Comparison of ENCODE assay signal across 20 cellular contexts in the genomic region with DNA sequence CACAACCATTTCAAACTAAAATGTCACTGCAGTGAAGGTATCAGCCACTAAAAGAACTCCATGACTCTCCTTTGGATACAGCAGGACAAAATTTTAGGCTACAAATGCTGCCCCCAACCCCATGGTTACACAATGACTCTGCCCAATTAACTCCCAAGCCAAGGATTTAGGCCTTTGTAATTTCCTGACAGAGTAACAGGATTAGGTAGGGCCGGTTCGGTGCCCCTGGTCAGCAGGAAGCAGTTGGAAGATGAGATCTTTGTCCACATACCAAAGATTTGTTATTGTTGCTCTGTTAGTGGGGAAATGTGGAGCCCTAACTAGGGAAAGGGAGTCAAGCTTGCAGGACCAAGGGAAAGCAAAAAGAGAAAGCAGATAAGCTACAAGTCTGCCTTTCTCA. TPM values are rescaled to one million over a fixed set of nuclear protein-coding genes. Genes with fewer than 3 reads are reported as not detected.
DNase-seq lines count a peak whose midpoint lies in the region; ATAC-seq and TF ChIP-seq lines count a peak whose summit lies in the region.
"Had no signal": no experiment of that assay in that cellular context is flagged by ENCODE, and none has a peak within 500 bp of the region (broad histone marks: within the 10 kb centered on the region; RNA-seq: fewer than 3 reads in every experiment).

No MANE protein-coding gene starts in this region.

- H3K4me3 ChIP-seq in cardiac muscle cell (no peak overlapping the region), right atrium auricular region (no peak overlapping the region), mesodermal cell (ENCODE audit: extremely low read depth, insufficient read depth, low read length, poor library complexity, severe bottlenecking) (no peak overlapping the region), smooth muscle cell (no peak overlapping the region)

- POLR2A ChIA-PET in activated CD4-positive, alpha-beta T cell treated with anti-CD3 and anti-CD28 coated beads for 36 hours (lab: Charles Lee): no interaction called here

- H2AFZ ChIP-seq in smooth muscle cell (ENCODE audit: low read depth): peak overlapping the region; percentile 54

- H3K9ac ChIP-seq in smooth muscle cell (ENCODE audit: low read depth): no peak overlapping the region

- intact Hi-C loops in activated CD4-positive, alpha-beta T cell treated with anti-CD3 and anti-CD28 coated beads for 36 hours (cut with DNase I, micrococcal nuclease): no loop called here

- H3K9me3 ChIP-seq in cardiac muscle cell (ENCODE audit: low read depth) (no peaks in the 10 kb centered on the region), right atrium auricular region (peaks cover 0 to under 1% of the 10 kb centered on the region in 2 donors), mesodermal cell (ENCODE audit: control insufficient read depth, low read length) (no peaks in the 10 kb centered on the region), smooth muscle cell (replicated peaks; ENCODE audit: low read depth) (no peaks in the 10 kb centered on the region)
- H3K9me3 ChIP-seq: BE2C had no signal

- ATAC-seq in GM18858 (IDR thresholded peaks at IDR 0.05; ENCODE audit: unreplicated experiment): no peak
- no peak for ATAC-seq in activated CD4-positive, alpha-beta T cell treated with anti-CD3 and anti-CD28 coated beads for 36 hours

- no peaks in the 10 kb centered on the region for H3K4me1 Mint-ChIP-seq in activated CD4-positive, alpha-beta T cell treated with anti-CD3 and anti-CD28 coated beads for 36 hours
- H3K4me1 Mint-ChIP-seq: CD4-positive, alpha-beta memory T cell had no signal

- no peaks in the 10 kb centered on the region for H4K20me1 ChIP-seq in smooth muscle cell (ENCODE audit: low read depth)

- H3K4me3 Mint-ChIP-seq in activated CD4-positive, alpha-beta T cell treated with anti-CD3 and anti-CD28 coated beads for 36 hours: no peak overlapping the region
- H3K4me3 Mint-ChIP-seq: CD4-positive, alpha-beta memory T cell had no signal

- DNase-seq in cardiac muscle cell (ENCODE audit: low read depth in 1 of 2, low spot score in 1 of 2) (no peak), right atrium auricular region (ENCODE audit: low spot score) (no peak), dermis blood vessel endothelial cell (peak; percentile 43), smooth muscle cell (lab: John Stamatoyannopoulos, UW; ENCODE audit: unreplicated experiment) (no peak), NCI-H2081 (lab: John Stamatoyannopoulos, UW) (no peak)
- no peak for DNase-seq in activated CD4-positive, alpha-beta T cell treated with anti-CD3 and anti-CD28 coated beads for 36 hours
- DNase-seq: BE2C; Calu3; CD4-positive, alpha-beta memory T cell; DMS53; HCEC 1CT; NCI-H1092; NCI-H146; NCI-H2081 treated with DMSO at 0.1 percent for 48 hours; NCI-H345; NCI-H526; SHP77 had no signal

- no peaks in the 10 kb centered on the region for H3K27me3 Mint-ChIP-seq in activated CD4-positive, alpha-beta T cell treated with anti-CD3 and anti-CD28 coated beads for 36 hours
- H3K27me3 Mint-ChIP-seq: CD4-positive, alpha-beta memory T cell had no signal

- peak overlapping the region; percentile 44 for H3K27ac ChIP-seq in cardiac muscle cell
- no peak overlapping the region for H3K27ac ChIP-seq in right atrium auricular region
- H3K27ac ChIP-seq in mesodermal cell (ENCODE audit: low read depth, low read length, severe bottlenecking): peak overlapping the region; percentile 33
- no peak overlapping the region for H3K27ac ChIP-seq in smooth muscle cell (ENCODE audit: low read depth)
- H3K27ac ChIP-seq: 22Rv1 had no signal

- no peaks in the 10 kb centered on the region for H3K36me3 Mint-ChIP-seq in activated CD4-positive, alpha-beta T cell treated with anti-CD3 and anti-CD28 coated beads for 36 hours (ENCODE audit: low read depth)
- H3K36me3 Mint-ChIP-seq: CD4-positive, alpha-beta memory T cell had no signal

- H3K9me3 Mint-ChIP-seq in activated CD4-positive, alpha-beta T cell treated with anti-CD3 and anti-CD28 coated beads for 36 hours (ENCODE audit: low read depth): no peaks in the 10 kb centered on the region
- H3K9me3 Mint-ChIP-seq: CD4-positive, alpha-beta memory T cell had no signal

- H3K27ac Mint-ChIP-seq in activated CD4-positive, alpha-beta T cell treated with anti-CD3 and anti-CD28 coated beads for 36 hours: no peak overlapping the region
- H3K27ac Mint-ChIP-seq: CD4-positive, alpha-beta memory T cell had no signal

- H3K4me1 ChIP-seq in cardiac muscle cell (ENCODE audit: low read depth) (peaks cover 38% of the 10 kb centered on the region), right atrium auricular region (no peaks in the 10 kb centered on the region), mesodermal cell (ENCODE audit: control insufficient read depth, insufficient read depth, low read length, poor library complexity, severe bottlenecking) (no peaks in the 10 kb centered on the region), smooth muscle cell (ENCODE audit: low read depth) (peaks cover 28% of the 10 kb centered on the region)
- H3K4me1 ChIP-seq: BE2C had no signal

- TF ChIP-seq CTCF in cardiac muscle cell (IDR thresholded peaks at IDR 0.05; ENCODE audit: low read depth, low read length): no peak
- no peak for TF ChIP-seq CTCF in right atrium auricular region (IDR thresholded peaks at IDR 0.05)
- TF ChIP-seq CTCF in smooth muscle cell (IDR thresholded peaks at IDR 0.05; ENCODE audit: borderline replicate concordance, insufficient read depth, poor library complexity, severe bottlenecking): no peak

- H3K27me3 ChIP-seq in cardiac muscle cell (no peaks in the 10 kb centered on the region), right atrium auricular region (no peaks in the 10 kb centered on the region), smooth muscle cell (ENCODE audit: low read depth) (no peaks in the 10 kb centered on the region)
- H3K27me3 ChIP-seq: BE2C had no signal

- no peaks in the 10 kb centered on the region for H3F3A ChIP-seq in smooth muscle cell (ENCODE audit: low read depth)

- 25 to 67% methylated on average over 2 of the region's 2 CpGs for WGBS in mesodermal cell (ENCODE audit: insufficient coverage in 2 of 2), 2 experiments
- 36% methylated on average over 2 of the region's 2 CpGs for WGBS in smooth muscle cell (ENCODE audit: low lambda C conversion rate)

- no peak overlapping the region for H3K4me2 ChIP-seq in smooth muscle cell

- CTCF ChIA-PET in activated CD4-positive, alpha-beta T cell treated with anti-CD3 and anti-CD28 coated beads for 36 hours (lab: Charles Lee): interaction anchor here (1.0 kb wide), 1 partner anchor 251 kb away, joined by 3 read pairs; no protein-coding TSS in a partner anchor

- H3K36me3 ChIP-seq in cardiac muscle cell (no peaks in the 10 kb centered on the region), right atrium auricular region (no peaks in the 10 kb centered on the region), mesodermal cell (ENCODE audit: control insufficient read depth, insufficient read depth, low read length) (no peaks in the 10 kb centered on the region), smooth muscle cell (ENCODE audit: low read depth) (no peaks in the 10 kb centered on the region)
- H3K36me3 ChIP-seq: BE2C had no signal

- H3K79me2 ChIP-seq in smooth muscle cell (ENCODE audit: low read depth): no peaks in the 10 kb centered on the region

RNA-seq across cellular contexts. Expression of gene RIPK1, which starts 26.7 kb away (rescaled TPM):
- 3.4 and 4.5 TPM in 2 replicates for total RNA-seq in cardiac muscle cell
- 4.1 and 7.4 TPM in 2 replicates for polyA plus RNA-seq in cardiac muscle cell
- total RNA-seq in right atrium auricular region: 10 to 100 TPM in 1 of 2 donors, 1 to 10 TPM in 1; 9.5 to 11.3 TPM
- 30.5 and 35.4 TPM in 2 replicates for total RNA-seq in dermis blood vessel endothelial cell
- polyA plus RNA-seq in mesodermal cell (2013, experiment 1 of 2): 13.3 TPM
- polyA plus RNA-seq in mesodermal cell (2013, experiment 2 of 2): 14.3 TPM
- 11.8 and 12.2 TPM in 2 replicates for total RNA-seq in smooth muscle cell
- 8.7 and 15.9 TPM in 2 replicates for polyA plus RNA-seq in smooth muscle cell
- total RNA-seq in activated CD4-positive, alpha-beta T cell treated with anti-CD3 and anti-CD28 coated beads for 36 hours: 10 to 100 TPM; 17.4 to 19.3 TPM

RNA-seq across cellular contexts. Expression of gene NQO2, which starts 41.9 kb away (rescaled TPM):
- total RNA-seq in cardiac muscle cell: 38.7 and 42.7 TPM in 2 replicates
- polyA plus RNA-seq in cardiac muscle cell: 92.8 and 103 TPM in 2 replicates
- 10 to 100 TPM; 37.6 to 68.1 TPM for total RNA-seq in right atrium auricular region
- total RNA-seq in dermis blood vessel endothelial cell: 22.5 and 24.1 TPM in 2 replicates
- 37.7 TPM for polyA plus RNA-seq in mesodermal cell (2013, experiment 1 of 2)
- polyA plus RNA-seq in mesodermal cell (2013, experiment 2 of 2): 34.7 TPM
- total RNA-seq in smooth muscle cell: 12.9 and 16.4 TPM in 2 replicates
- 33.6 and 49.0 TPM in 2 replicates for polyA plus RNA-seq in smooth muscle cell
- 10 to 100 TPM; 40.7 to 44.2 TPM for total RNA-seq in activated CD4-positive, alpha-beta T cell treated with anti-CD3 and anti-CD28 coated beads for 36 hours

Comparison
In these comparisons a context has a peak if more than half of its experiments do, and no peak if none do; other contexts are left out.
1. H3K27ac ChIP-seq: peak in cardiac muscle cell (single experiment) and mesodermal cell (single experiment); none in right atrium auricular region (0 of 2) and smooth muscle cell (single experiment).